ENCODE assay signal across 1 cellular context in genomic region chr14:73492661-73493060, GRCh38.
TF ChIP-seq lines count a peak whose summit lies in the region.

No MANE protein-coding gene starts in this region.

TF ChIP-seq in HCT116, 20 proteins besides CTCF, POLR2A, EP300 and RAD21 (continued from another document):
- TF ChIP-seq REST (IDR thresholded peaks at IDR 0.05; ENCODE audit: low read depth) (no peak), YY1 (IDR thresholded peaks at IDR 0.05; ENCODE audit: extremely low read depth, insufficient replicate concordance, low read depth, low read length) (no peak), CEBPB (IDR thresholded peaks at IDR 0.05; ENCODE audit: low read depth) (no peak), ATF3 (IDR thresholded peaks at IDR 0.05) (no peak), SRF (IDR thresholded peaks at IDR 0.05; ENCODE audit: low read depth) (no peak), SP1 (IDR thresholded peaks at IDR 0.05; ENCODE audit: low read depth) (no peak), MAX (IDR thresholded peaks at IDR 0.05) (no peak), FOSL1 (IDR thresholded peaks at IDR 0.05; ENCODE audit: low read depth) (no peak), ZFX (IDR thresholded peaks at IDR 0.05) (no peak), CBX3 (IDR thresholded peaks at IDR 0.05; ENCODE audit: low read depth) (no peak), EZH2phosphoT487 (IDR thresholded peaks at IDR 0.05; ENCODE audit: borderline replicate concordance) (no peak)
